9 cellular contexts compared by ENCODE assay signal in the genomic region with DNA sequence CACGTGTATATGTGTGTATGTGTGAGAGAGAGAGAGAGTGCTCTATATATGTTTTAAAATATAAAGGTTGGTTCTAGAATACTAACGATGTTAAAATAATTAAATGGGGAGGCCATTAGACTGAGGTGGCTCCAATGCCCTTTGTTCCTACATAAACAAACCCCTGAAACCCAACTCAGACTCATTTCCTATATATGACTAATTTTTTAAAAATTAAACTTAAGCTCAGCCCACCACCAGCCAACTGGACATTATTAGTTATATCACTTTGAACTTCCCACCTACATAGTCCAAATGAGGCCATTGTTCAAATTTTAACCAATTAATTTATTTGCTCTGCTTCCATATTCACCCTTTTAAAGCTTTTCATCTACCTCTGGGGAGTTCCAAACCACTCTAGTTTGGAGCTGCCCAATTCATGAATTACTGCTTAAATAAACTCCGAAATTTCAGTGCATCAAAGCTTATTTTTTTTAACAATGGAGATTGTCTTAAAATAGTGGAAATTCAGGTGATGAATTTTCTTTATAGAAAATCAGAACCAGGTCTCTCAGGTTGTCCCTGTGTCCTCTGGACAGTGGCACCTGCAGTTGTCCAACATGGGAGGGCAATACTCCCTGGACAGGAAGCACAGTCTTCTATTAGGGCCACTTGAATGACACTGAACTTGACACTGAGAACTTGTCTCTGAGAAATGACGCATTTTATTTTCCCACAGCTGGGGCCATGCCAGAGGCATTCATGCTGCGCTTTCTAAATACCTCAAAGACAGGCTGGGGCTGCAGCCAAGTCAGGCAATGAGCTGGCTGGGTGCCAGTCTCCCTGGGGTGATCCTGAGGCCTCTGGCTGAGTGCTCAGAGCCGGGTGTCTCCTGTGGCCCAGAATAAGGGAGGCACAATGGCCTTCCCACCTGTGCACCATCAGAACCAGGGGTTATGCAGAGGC.
DNase-seq lines count a peak whose midpoint lies in the region; ATAC-seq and TF ChIP-seq lines count a peak whose summit lies in the region.
"Had no signal": no experiment of that assay in that cellular context is flagged by ENCODE, and none has a peak within 500 bp of the region (broad histone marks: within the 10 kb centered on the region; RNA-seq: fewer than 3 reads in every experiment).

No MANE protein-coding gene starts in this region.

- H3K9me3 ChIP-seq in HCT116 (ENCODE audit: control insufficient read depth in 1 of 2, insufficient read depth in 1 of 2, low read depth in 1 of 2, low read length in 2 of 2) (no peaks in the 10 kb centered on the region), Caco-2 (0 out of 2 replicates have a peak, but pooled peaks cover 2% of the 10 kb centered on the region)
- no peaks in the 10 kb centered on the region for H3K9me3 ChIP-seq in CD8-positive, alpha-beta memory T cell (ENCODE audit: low read length)

- H2AFZ ChIP-seq in HCT116 (ENCODE audit: low read depth, low read length, poor library complexity, severe bottlenecking), result no peak overlapping the region

- TF ChIP-seq POLR2A in HCT116 (IDR thresholded peaks at IDR 0.05; ENCODE audit: borderline replicate concordance, extremely low read depth, insufficient read depth, insufficient read length), result no peak

- no peaks in the 10 kb centered on the region for H3K36me3 Mint-ChIP-seq in CD8-positive, alpha-beta memory T cell
- H3K36me3 Mint-ChIP-seq in Caco-2 (ENCODE audit: insufficient read depth, unreplicated experiment), result no peaks in the 10 kb centered on the region

- ATAC-seq in HCT116 (peak; percentile 70), foreskin keratinocyte (peak; percentile 51)

- no peak overlapping the region for H3K4me3 Mint-ChIP-seq in CD8-positive, alpha-beta memory T cell
- H3K4me3 Mint-ChIP-seq in Caco-2 (ENCODE audit: unreplicated experiment), result no peak overlapping the region
- H3K4me3 Mint-ChIP-seq: activated CD4-positive, alpha-beta memory T cell treated with anti-CD3 and anti-CD28 coated beads, Interleukin-2, amount 10 ng/mL, durations not matched to agents 7 days and 5 days had no signal

- no peaks in the 10 kb centered on the region for H3K9me3 Mint-ChIP-seq in CD8-positive, alpha-beta memory T cell
- H3K9me3 Mint-ChIP-seq in Caco-2 (ENCODE audit: unreplicated experiment), result no peaks in the 10 kb centered on the region
- H3K9me3 Mint-ChIP-seq: activated CD4-positive, alpha-beta memory T cell treated with anti-CD3 and anti-CD28 coated beads, Interleukin-2, amount 10 ng/mL, durations not matched to agents 7 days and 5 days had no signal

- no peaks in the 10 kb centered on the region for H3K9me2 ChIP-seq in HCT116 (ENCODE audit: insufficient read depth)

- H3K27me3 ChIP-seq in HCT116 (ENCODE audit: insufficient read depth, low read length), result peaks cover 33% of the 10 kb centered on the region
- H3K27me3 ChIP-seq in foreskin keratinocyte, result no peaks in the 10 kb centered on the region
- no peaks in the 10 kb centered on the region for H3K27me3 ChIP-seq in CD8-positive, alpha-beta memory T cell (ENCODE audit: insufficient read depth, low read length, poor library complexity, severe bottlenecking)
- H3K27me3 ChIP-seq in Caco-2 (replicated peaks; ENCODE audit: control insufficient read depth, insufficient read depth, low read length), result no peaks in the 10 kb centered on the region

- H3K27ac ChIP-seq in HCT116 (ENCODE audit: low read depth, low read length) (no peak overlapping the region), foreskin keratinocyte (no peak overlapping the region)
- H3K27ac ChIP-seq in CD8-positive, alpha-beta memory T cell (ENCODE audit: low read depth, low read length), result no peak overlapping the region

- H3K27ac Mint-ChIP-seq in CD8-positive, alpha-beta memory T cell, result no peak overlapping the region
- H3K27ac Mint-ChIP-seq in Caco-2 (ENCODE audit: unreplicated experiment), result no peak overlapping the region
- H3K27ac Mint-ChIP-seq: activated CD4-positive, alpha-beta memory T cell treated with anti-CD3 and anti-CD28 coated beads, Interleukin-2, amount 10 ng/mL, durations not matched to agents 7 days and 5 days had no signal

- POLR2A ChIA-PET in HCT116 (lab: Charles Lee), result no interaction called here
- POLR2A ChIA-PET in CD8-positive, alpha-beta memory T cell (lab: Charles Lee), result no interaction called here
- POLR2A ChIA-PET in Caco-2 (lab: Charles Lee), result no interaction called here

- peaks cover 13 to 37% of the 10 kb centered on the region in 2 donors for H3K27me3 Mint-ChIP-seq in CD8-positive, alpha-beta memory T cell
- peaks cover 31% of the 10 kb centered on the region for H3K27me3 Mint-ChIP-seq in Caco-2 (ENCODE audit: insufficient read depth, unreplicated experiment)

- TF ChIP-seq CTCF in HCT116 (IDR thresholded peaks at IDR 0.05 in 2 of 3, conservative IDR thresholded peaks at IDR 0.05 in 1 of 3; ENCODE audit: borderline replicate concordance in 1 of 3, insufficient read depth in 1 of 3, low read depth in 2 of 3, low read length in 2 of 3) (no peak), foreskin keratinocyte (conservative IDR thresholded peaks at IDR 0.05) (no peak), retinal pigment epithelial cell (conservative IDR thresholded peaks at IDR 0.05; ENCODE audit: low read depth, low read length) (no peak), Caco-2 (IDR thresholded peaks at IDR 0.05; ENCODE audit: insufficient read depth in 1 of 2, low read depth in 1 of 2, low read length in 1 of 2, severe bottlenecking in 1 of 2, unreplicated experiment in 1 of 2) (no peak)

- no peaks in the 10 kb centered on the region for H4K20me1 ChIP-seq in HCT116 (ENCODE audit: insufficient read depth)

- peak overlapping the region; percentile 8; the same call in 1 of the 2 replicates for H3K4me2 ChIP-seq in HCT116 (ENCODE audit: low read length)

- H3K4me3 ChIP-seq in HCT116 (replicated peaks in 1 of 2; ENCODE audit: low read depth in 1 of 2, low read length in 2 of 2), result no peak overlapping the region
- no peak overlapping the region for H3K4me3 ChIP-seq in retinal pigment epithelial cell (ENCODE audit: low read length)
- H3K4me3 ChIP-seq in CD8-positive, alpha-beta memory T cell (ENCODE audit: low read length), result no peak overlapping the region
- H3K4me3 ChIP-seq in Caco-2 (ENCODE audit: low read depth, low read length), result no peak overlapping the region

- TF ChIP-seq RAD21 in HCT116 (IDR thresholded peaks at IDR 0.05; ENCODE audit: low read depth), result no peak

- CTCF ChIA-PET in HCT116 (lab: Charles Lee) (no interaction called here), Caco-2 (lab: Charles Lee) (interaction anchor here (0.6 kb wide), 1 partner anchor 14 kb away, joined by 3 read pairs; no protein-coding TSS in a partner anchor)
- CTCF ChIA-PET in CD8-positive, alpha-beta memory T cell (lab: Charles Lee), result no interaction called here

- BruUV-seq in HCT116 (replicated peaks; lab: Mats Ljungman, UMichigan) (no TSS peak), Caco-2 (replicated peaks; lab: Mats Ljungman, UMichigan) (no TSS peak)

- no peaks in the 10 kb centered on the region for H3K4me1 Mint-ChIP-seq in CD8-positive, alpha-beta memory T cell
- H3K4me1 Mint-ChIP-seq in Caco-2 (ENCODE audit: low read depth, unreplicated experiment), result no peaks in the 10 kb centered on the region
- H3K4me1 Mint-ChIP-seq: activated CD4-positive, alpha-beta memory T cell treated with anti-CD3 and anti-CD28 coated beads, Interleukin-2, amount 10 ng/mL, durations not matched to agents 7 days and 5 days had no signal

- DNase-seq in HCT116 (ENCODE audit: low read depth, low spot score) (peak; percentile 34), RKO (ENCODE audit: low spot score) (peak; percentile 26), foreskin keratinocyte (peak; percentile 30 to 71), retinal pigment epithelial cell (ENCODE audit: low read depth) (peak; percentile 94), NCI-H1930 (lab: John Stamatoyannopoulos, UW) (no peak), GM19240 (ENCODE audit: insufficient read length, low spot score) (no peak), Caco-2 (no peak)
- no peak for DNase-seq in CD8-positive, alpha-beta memory T cell
- DNase-seq: activated CD4-positive, alpha-beta memory T cell treated with anti-CD3 and anti-CD28 coated beads, Interleukin-2, amount 10 ng/mL, durations not matched to agents 7 days and 5 days had no signal

- H3K36me3 ChIP-seq in HCT116 (ENCODE audit: control insufficient read depth in 1 of 2, insufficient read depth in 2 of 2, low read length in 2 of 2) (no peaks in the 10 kb centered on the region), Caco-2 (ENCODE audit: control insufficient read depth, insufficient read depth, low read length) (no peaks in the 10 kb centered on the region)
- H3K36me3 ChIP-seq in CD8-positive, alpha-beta memory T cell (ENCODE audit: insufficient read depth, low read length), result no peaks in the 10 kb centered on the region

- intact Hi-C loops in HCT116 (cut with micrococcal nuclease) (no loop called here), Caco-2 (cut with micrococcal nuclease; ENCODE audit: unreplicated experiment) (no loop called here)

- no peaks in the 10 kb centered on the region for H3K79me2 ChIP-seq in HCT116 (ENCODE audit: insufficient read depth, low read length)

- RAD21 ChIA-PET in HCT116 (lab: Charles Lee; ENCODE audit: low non-redundant PET in 1 of 2, low total read pairs in 2 of 2, uncharacterized antibody in 2 of 2, unreplicated experiment in 2 of 2), result no interaction called here

- H3K9ac ChIP-seq in HCT116 (ENCODE audit: low read length), result no peak overlapping the region

- H3K4me1 ChIP-seq in HCT116 (ENCODE audit: control insufficient read depth in 1 of 2, insufficient read depth in 2 of 2, low read length in 2 of 2) (peaks cover 0 to 6% of the 10 kb centered on the region in 2 experiments; a peak in 1 of 4 replicates), foreskin keratinocyte (no peaks in the 10 kb centered on the region), Caco-2 (no peaks in the 10 kb centered on the region)
- H3K4me1 ChIP-seq in CD8-positive, alpha-beta memory T cell (ENCODE audit: insufficient read depth, low read length), result no peaks in the 10 kb centered on the region

TF ChIP-seq in HCT116, 20 proteins besides CTCF, POLR2A, EP300 and RAD21 (continues in another document):
- TF ChIP-seq JUND (IDR thresholded peaks at IDR 0.05), result no peak
- TF ChIP-seq, protein P1, sequence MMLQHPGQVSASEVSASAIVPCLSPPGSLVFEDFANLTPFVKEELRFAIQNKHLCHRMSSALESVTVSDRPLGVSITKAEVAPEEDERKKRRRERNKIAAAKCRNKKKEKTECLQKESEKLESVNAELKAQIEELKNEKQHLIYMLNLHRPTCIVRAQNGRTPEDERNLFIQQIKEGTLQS (IDR thresholded peaks at IDR 0.05), result no peak

Comparison
In these comparisons a context has a peak if more than half of its experiments do, and no peak if none do; other contexts are left out.
1. DNase-seq: peak in HCT116 (single experiment), RKO (single experiment), foreskin keratinocyte (2 of 2) and retinal pigment epithelial cell (single experiment); none in NCI-H1930 (0 of 2), CD8-positive, alpha-beta memory T cell (0 of 5), GM19240 (single experiment) and Caco-2 (0 of 2).